6 cellular contexts compared by ENCODE assay signal in genomic region chr11:574632-575323, GRCh38. TPM values are rescaled to one million over a fixed set of nuclear protein-coding genes. Genes with fewer than 3 reads are reported as not detected.
DNase-seq lines count a peak whose midpoint lies in the region; TF ChIP-seq lines count a peak whose summit lies in the region.

No MANE protein-coding gene starts in this region.

- DNase-seq in HL-60 (ENCODE audit: low read depth in 1 of 2, low spot score in 1 of 2) (no peak), trophoblast cell (no peak), islet precursor cell (no peak), HuH-7 (ENCODE audit: low spot score) (no peak)
- no peak for DNase-seq in stimulated activated naive CD4-positive, alpha-beta T cell (lab: John Stamatoyannopoulos, UW)

- H2AK5ac ChIP-seq in trophoblast cell (ENCODE audit: low read length), result no peak overlapping the region

- no peak overlapping the region for H3K9ac ChIP-seq in trophoblast cell (ENCODE audit: low read length)

- peak overlapping the region; percentile 99 for H2AFZ ChIP-seq in trophoblast cell (ENCODE audit: insufficient read depth, low read length, poor library complexity)

- H3K9me3 ChIP-seq in trophoblast cell (ENCODE audit: insufficient read depth, low read depth, low read length), result peaks cover 4% of the 10 kb centered on the region

- WGBS in trophoblast cell (ENCODE audit: extremely low coverage, insufficient coverage, insufficient read length), result no CpG with 5 or more reads among the region's 28 CpGs

- peaks cover 42% of the 10 kb centered on the region for H3K79me2 ChIP-seq in trophoblast cell (ENCODE audit: control insufficient read depth, insufficient read depth, low read length, poor library complexity)

- H3K27ac ChIP-seq in HL-60 (replicated peaks), result no peak overlapping the region
- peak overlapping the region; percentile 75 for H3K27ac ChIP-seq in cingulate gyrus (ENCODE audit: low read depth, low read length)
- H3K27ac ChIP-seq in trophoblast cell (ENCODE audit: low read depth, low read length), result no peak overlapping the region

- H3K18ac ChIP-seq in trophoblast cell (ENCODE audit: low read length), result peak overlapping the region; percentile 97

- H3K4me1 ChIP-seq in trophoblast cell (ENCODE audit: control insufficient read depth in 1 of 2, insufficient read depth in 2 of 2, low read length in 2 of 2), result peaks cover 24 to 32% of the 10 kb centered on the region in 2 experiments

- H3K4ac ChIP-seq in trophoblast cell (ENCODE audit: low read depth, low read length), result peak overlapping the region; percentile 61

- peak overlapping the region; percentile 88 for H4K8ac ChIP-seq in trophoblast cell (ENCODE audit: low read depth, low read length)

- no peak overlapping the region for H2BK120ac ChIP-seq in trophoblast cell (ENCODE audit: insufficient read depth, low read length, poor library complexity)

- no peak overlapping the region for H2BK12ac ChIP-seq in trophoblast cell (ENCODE audit: low read length)

- H4K91ac ChIP-seq in trophoblast cell (ENCODE audit: low read depth, low read length), result peak overlapping the region; percentile 84

- H3K4me3 ChIP-seq in HL-60 (replicated peaks; ENCODE audit: insufficient read depth, low read length) (peak overlapping the region; percentile 51), trophoblast cell (ENCODE audit: low read depth, low read length) (peak overlapping the region; percentile 84)

- H3K23ac ChIP-seq in trophoblast cell (ENCODE audit: low read length), result no peak overlapping the region

- TF ChIP-seq CTCF in HL-60 (IDR thresholded peaks at IDR 0.05; ENCODE audit: insufficient read depth, low read length), result no peak

- peak overlapping the region; percentile 99 for H3K4me2 ChIP-seq in trophoblast cell (ENCODE audit: low read length)

- peaks cover 8% of the 10 kb centered on the region for H3K79me1 ChIP-seq in trophoblast cell (ENCODE audit: low read length)

- H2BK5ac ChIP-seq in trophoblast cell (ENCODE audit: low read depth, low read length, poor library complexity), result no peak overlapping the region

- peaks cover 8 to 10% of the 10 kb centered on the region in 2 experiments for H3K36me3 ChIP-seq in trophoblast cell (ENCODE audit: control insufficient read depth in 1 of 2, insufficient read depth in 2 of 2, low read length in 2 of 2)

- peaks cover 5% of the 10 kb centered on the region for H3K27me3 ChIP-seq in HL-60 (ENCODE audit: insufficient read depth, poor library complexity, severe bottlenecking)
- H3K27me3 ChIP-seq in trophoblast cell (ENCODE audit: insufficient read depth, low read length), result no peaks in the 10 kb centered on the region

- H3K14ac ChIP-seq in trophoblast cell (ENCODE audit: low read length), result peak overlapping the region; percentile 99

- peak overlapping the region; percentile 93 for H4K12ac ChIP-seq in trophoblast cell (ENCODE audit: low read depth, low read length)

RNA-seq across cellular contexts. Expression of gene PHRF1, which starts 1.5 kb away (rescaled TPM):
- polyA plus RNA-seq in trophoblast cell (2013), result 23.6 and 23.8 TPM in 2 replicates

RNA-seq across cellular contexts. Expression of gene RASSF7, which starts 14.0 kb away (rescaled TPM):
- polyA plus RNA-seq in trophoblast cell (2013), result 41.3 and 45.5 TPM in 2 replicates

RNA-seq across cellular contexts. Expression of gene LMNTD2, which starts 14.2 kb away (rescaled TPM):
- polyA plus RNA-seq in trophoblast cell (2013), result 2.2 and 2.6 TPM in 2 replicates

RNA-seq across cellular contexts. Expression of gene LRRC56, which starts 37.5 kb away (rescaled TPM):
- polyA plus RNA-seq in trophoblast cell (2013), result 0.22 and 0.40 TPM in 2 replicates

RNA-seq across cellular contexts. Expression of gene HRAS, which starts 39.4 kb away (rescaled TPM):
- polyA plus RNA-seq in trophoblast cell (2013), result 39.2 and 40.8 TPM in 2 replicates
